Comparison of ENCODE assay signal across 21 cellular contexts in the genomic region with DNA sequence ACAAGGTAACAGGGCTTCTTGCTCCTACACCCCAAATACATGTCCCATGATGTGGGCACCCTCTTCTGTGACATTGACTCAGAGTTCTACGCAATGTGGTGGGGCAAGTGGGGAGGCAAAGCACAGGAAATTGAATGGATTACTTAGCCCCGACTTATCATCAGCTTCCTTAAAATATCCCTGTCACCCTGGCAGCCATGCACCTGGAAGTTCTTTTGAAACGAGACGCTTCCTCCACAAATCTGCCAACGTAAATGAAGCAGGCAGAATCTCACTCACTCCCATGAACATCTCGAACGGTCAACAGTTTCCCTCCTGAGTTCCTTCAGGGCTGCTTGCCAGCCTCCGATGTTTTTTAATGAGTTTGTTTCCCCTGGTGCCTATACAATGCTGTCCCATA. TPM values are rescaled to one million over a fixed set of nuclear protein-coding genes. Genes with fewer than 3 reads are reported as not detected.
DNase-seq lines count a peak whose midpoint lies in the region; ATAC-seq lines count a peak whose summit lies in the region.
"Had no signal": no experiment of that assay in that cellular context is flagged by ENCODE, and none has a peak within 500 bp of the region (broad histone marks: within the 10 kb centered on the region; RNA-seq: fewer than 3 reads in every experiment).

No MANE protein-coding gene starts in this region.

- intact Hi-C loops in Right ventricle myocardium superior (cut with DNase I), result no loop called here

- no peak for ATAC-seq in GM21390 (IDR thresholded peaks at IDR 0.05; ENCODE audit: unreplicated experiment)
- no peak for ATAC-seq in Right ventricle myocardium superior (ENCODE audit: poor library complexity)
- no peak for ATAC-seq in GM18858 (IDR thresholded peaks at IDR 0.05; ENCODE audit: unreplicated experiment)
- ATAC-seq: K562, T-cell had no signal

- DNase-seq in Daoy (ENCODE audit: low read depth) (peak; percentile 12), HS-5 (ENCODE audit: low read depth) (peak; percentile 28), dermis blood vessel endothelial cell (peak; percentile 75), mesenteric fat pad (ENCODE audit: low spot score) (peak; percentile 26), Right ventricle myocardium superior (no peak)
- DNase-seq: CD4-positive, alpha-beta T cell; COR-L47; DMS79 treated with DMSO at 0.1 percent for 48 hours; NCI-H1105; NCI-H146; NCI-H2029; NCI-H2227 treated with DMSO at 0.1 percent for 48 hours; NCI-H510A treated with DMSO at 0.1 percent for 48 hours; NCI-H774; NK-92 treated with Interleukin-12 subunit alpha and Interleukin-12 subunit beta, amount 100 ng/mL, for 24 hours; Peyer's patch; SJCRH30; T-cell had no signal

RNA-seq across cellular contexts. Expression of a gene that starts 33.5 kb away (rescaled TPM):
- total RNA-seq in Daoy (2014; rRNA removed; shearing (Covaris generic)), result 4.6 and 11.4 TPM in 2 replicates
- 2.2 and 2.9 TPM in 2 replicates for total RNA-seq in dermis blood vessel endothelial cell
- total RNA-seq in mesenteric fat pad, result 2.1 TPM
- 0.62 TPM for total RNA-seq in Right ventricle myocardium superior

RNA-seq across cellular contexts. Expression of a gene that starts 33.8 kb away (rescaled TPM):
- total RNA-seq in Daoy (2014; rRNA removed; shearing (Covaris generic)), result 38.9 and 53.5 TPM in 2 replicates
- 44.4 and 54.6 TPM in 2 replicates for total RNA-seq in dermis blood vessel endothelial cell
- total RNA-seq in mesenteric fat pad, result 21.5 TPM
- 8.0 TPM for total RNA-seq in Right ventricle myocardium superior
